1 cellular context compared by ENCODE assay signal in the genomic region with DNA sequence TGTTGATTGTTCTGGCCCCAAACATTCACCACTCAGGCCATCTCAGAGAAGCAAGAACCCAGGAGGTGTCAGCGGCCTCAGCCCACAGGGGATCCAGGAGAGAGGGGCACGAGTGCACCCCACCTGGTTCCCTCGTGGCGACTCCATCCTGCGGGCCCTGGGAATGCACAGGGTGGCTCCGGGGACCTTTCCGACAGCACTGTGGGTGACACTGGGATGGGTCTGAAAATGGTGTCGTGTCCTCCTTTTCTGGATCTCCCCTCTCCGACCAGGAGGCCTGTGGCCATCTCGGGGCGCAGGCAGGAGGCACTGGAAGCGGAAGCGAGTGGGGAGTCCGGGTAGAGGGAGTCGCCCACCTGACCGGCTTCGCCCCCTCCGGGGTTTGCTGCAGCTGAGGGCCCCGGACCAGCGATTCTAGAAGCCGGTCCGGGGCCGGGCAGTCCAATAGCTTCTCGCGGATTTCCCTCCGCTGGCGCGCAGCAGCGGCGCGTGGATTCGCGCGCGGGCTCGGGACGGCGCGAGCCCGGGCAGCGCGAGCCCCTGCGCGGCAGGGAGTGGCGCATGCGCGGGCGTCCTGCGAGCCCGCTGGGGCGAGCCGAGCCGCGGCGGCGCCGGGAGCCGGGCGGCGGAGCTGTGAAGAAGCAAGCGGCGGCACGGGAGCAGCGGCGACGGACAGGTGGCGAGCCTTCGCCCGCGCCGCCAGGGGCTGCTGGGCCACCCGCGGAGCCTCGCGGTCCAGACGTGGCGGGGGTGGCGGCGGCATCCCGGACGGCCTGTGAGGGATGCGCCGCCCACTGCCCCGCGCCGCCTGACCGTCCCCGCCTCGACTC.
TF ChIP-seq lines count a peak whose summit lies in the region.

A gene with protein sequence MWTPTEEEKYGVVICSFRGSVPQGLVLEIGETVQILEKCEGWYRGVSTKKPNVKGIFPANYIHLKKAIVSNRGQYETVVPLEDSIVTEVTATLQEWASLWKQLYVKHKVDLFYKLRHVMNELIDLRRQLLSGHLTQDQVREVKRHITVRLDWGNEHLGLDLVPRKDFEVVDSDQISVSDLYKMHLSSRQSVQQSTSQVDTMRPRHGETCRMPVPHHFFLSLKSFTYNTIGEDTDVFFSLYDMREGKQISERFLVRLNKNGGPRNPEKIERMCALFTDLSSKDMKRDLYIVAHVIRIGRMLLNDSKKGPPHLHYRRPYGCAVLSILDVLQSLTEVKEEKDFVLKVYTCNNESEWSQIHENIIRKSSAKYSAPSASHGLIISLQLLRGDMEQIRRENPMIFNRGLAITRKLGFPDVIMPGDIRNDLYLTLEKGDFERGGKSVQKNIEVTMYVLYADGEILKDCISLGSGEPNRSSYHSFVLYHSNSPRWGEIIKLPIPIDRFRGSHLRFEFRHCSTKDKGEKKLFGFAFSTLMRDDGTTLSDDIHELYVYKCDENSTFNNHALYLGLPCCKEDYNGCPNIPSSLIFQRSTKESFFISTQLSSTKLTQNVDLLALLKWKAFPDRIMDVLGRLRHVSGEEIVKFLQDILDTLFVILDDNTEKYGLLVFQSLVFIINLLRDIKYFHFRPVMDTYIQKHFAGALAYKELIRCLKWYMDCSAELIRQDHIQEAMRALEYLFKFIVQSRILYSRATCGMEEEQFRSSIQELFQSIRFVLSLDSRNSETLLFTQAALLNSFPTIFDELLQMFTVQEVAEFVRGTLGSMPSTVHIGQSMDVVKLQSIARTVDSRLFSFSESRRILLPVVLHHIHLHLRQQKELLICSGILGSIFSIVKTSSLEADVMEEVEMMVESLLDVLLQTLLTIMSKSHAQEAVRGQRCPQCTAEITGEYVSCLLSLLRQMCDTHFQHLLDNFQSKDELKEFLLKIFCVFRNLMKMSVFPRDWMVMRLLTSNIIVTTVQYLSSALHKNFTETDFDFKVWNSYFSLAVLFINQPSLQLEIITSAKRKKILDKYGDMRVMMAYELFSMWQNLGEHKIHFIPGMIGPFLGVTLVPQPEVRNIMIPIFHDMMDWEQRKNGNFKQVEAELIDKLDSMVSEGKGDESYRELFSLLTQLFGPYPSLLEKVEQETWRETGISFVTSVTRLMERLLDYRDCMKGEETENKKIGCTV (N-terminal part only) (plus strand): TSS at position 579 of the 830 bp plus-strand sequence. CDS start 337 bp downstream, outside the sequence.

TF ChIP-seq in WTC11, 78 proteins besides CTCF, POLR2A, EP300 and RAD21 (continued from another document and continues in another):
- TF ChIP-seq, protein P1, sequence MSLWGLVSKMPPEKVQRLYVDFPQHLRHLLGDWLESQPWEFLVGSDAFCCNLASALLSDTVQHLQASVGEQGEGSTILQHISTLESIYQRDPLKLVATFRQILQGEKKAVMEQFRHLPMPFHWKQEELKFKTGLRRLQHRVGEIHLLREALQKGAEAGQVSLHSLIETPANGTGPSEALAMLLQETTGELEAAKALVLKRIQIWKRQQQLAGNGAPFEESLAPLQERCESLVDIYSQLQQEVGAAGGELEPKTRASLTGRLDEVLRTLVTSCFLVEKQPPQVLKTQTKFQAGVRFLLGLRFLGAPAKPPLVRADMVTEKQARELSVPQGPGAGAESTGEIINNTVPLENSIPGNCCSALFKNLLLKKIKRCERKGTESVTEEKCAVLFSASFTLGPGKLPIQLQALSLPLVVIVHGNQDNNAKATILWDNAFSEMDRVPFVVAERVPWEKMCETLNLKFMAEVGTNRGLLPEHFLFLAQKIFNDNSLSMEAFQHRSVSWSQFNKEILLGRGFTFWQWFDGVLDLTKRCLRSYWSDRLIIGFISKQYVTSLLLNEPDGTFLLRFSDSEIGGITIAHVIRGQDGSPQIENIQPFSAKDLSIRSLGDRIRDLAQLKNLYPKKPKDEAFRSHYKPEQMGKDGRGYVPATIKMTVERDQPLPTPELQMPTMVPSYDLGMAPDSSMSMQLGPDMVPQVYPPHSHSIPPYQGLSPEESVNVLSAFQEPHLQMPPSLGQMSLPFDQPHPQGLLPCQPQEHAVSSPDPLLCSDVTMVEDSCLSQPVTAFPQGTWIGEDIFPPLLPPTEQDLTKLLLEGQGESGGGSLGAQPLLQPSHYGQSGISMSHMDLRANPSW (CRISPR knock-in tag; conservative IDR thresholded peaks at IDR 0.05; ENCODE audit: low read depth), result no peak
- TF ChIP-seq, protein P2, sequence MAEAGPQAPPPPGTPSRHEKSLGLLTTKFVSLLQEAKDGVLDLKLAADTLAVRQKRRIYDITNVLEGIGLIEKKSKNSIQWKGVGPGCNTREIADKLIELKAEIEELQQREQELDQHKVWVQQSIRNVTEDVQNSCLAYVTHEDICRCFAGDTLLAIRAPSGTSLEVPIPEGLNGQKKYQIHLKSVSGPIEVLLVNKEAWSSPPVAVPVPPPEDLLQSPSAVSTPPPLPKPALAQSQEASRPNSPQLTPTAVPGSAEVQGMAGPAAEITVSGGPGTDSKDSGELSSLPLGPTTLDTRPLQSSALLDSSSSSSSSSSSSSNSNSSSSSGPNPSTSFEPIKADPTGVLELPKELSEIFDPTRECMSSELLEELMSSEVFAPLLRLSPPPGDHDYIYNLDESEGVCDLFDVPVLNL (CRISPR knock-in tag; IDR thresholded peaks at IDR 0.05; ENCODE audit: borderline replicate concordance, low read depth), result peak; percentile 61; the same call in 1 of the 2 replicates
- TF ChIP-seq IRF2 (CRISPR knock-in tag; IDR thresholded peaks at IDR 0.05; ENCODE audit: borderline replicate concordance, low read depth), result no peak
- TF ChIP-seq, protein P3, sequence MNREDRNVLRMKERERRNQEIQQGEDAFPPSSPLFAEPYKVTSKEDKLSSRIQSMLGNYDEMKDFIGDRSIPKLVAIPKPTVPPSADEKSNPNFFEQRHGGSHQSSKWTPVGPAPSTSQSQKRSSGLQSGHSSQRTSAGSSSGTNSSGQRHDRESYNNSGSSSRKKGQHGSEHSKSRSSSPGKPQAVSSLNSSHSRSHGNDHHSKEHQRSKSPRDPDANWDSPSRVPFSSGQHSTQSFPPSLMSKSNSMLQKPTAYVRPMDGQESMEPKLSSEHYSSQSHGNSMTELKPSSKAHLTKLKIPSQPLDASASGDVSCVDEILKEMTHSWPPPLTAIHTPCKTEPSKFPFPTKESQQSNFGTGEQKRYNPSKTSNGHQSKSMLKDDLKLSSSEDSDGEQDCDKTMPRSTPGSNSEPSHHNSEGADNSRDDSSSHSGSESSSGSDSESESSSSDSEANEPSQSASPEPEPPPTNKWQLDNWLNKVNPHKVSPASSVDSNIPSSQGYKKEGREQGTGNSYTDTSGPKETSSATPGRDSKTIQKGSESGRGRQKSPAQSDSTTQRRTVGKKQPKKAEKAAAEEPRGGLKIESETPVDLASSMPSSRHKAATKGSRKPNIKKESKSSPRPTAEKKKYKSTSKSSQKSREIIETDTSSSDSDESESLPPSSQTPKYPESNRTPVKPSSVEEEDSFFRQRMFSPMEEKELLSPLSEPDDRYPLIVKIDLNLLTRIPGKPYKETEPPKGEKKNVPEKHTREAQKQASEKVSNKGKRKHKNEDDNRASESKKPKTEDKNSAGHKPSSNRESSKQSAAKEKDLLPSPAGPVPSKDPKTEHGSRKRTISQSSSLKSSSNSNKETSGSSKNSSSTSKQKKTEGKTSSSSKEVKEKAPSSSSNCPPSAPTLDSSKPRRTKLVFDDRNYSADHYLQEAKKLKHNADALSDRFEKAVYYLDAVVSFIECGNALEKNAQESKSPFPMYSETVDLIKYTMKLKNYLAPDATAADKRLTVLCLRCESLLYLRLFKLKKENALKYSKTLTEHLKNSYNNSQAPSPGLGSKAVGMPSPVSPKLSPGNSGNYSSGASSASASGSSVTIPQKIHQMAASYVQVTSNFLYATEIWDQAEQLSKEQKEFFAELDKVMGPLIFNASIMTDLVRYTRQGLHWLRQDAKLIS (CRISPR knock-in tag; IDR thresholded peaks at IDR 0.05; ENCODE audit: borderline replicate concordance), result no peak
- TF ChIP-seq ATF1 (CRISPR knock-in tag; IDR thresholded peaks at IDR 0.05), result no peak
- TF ChIP-seq, protein P4, sequence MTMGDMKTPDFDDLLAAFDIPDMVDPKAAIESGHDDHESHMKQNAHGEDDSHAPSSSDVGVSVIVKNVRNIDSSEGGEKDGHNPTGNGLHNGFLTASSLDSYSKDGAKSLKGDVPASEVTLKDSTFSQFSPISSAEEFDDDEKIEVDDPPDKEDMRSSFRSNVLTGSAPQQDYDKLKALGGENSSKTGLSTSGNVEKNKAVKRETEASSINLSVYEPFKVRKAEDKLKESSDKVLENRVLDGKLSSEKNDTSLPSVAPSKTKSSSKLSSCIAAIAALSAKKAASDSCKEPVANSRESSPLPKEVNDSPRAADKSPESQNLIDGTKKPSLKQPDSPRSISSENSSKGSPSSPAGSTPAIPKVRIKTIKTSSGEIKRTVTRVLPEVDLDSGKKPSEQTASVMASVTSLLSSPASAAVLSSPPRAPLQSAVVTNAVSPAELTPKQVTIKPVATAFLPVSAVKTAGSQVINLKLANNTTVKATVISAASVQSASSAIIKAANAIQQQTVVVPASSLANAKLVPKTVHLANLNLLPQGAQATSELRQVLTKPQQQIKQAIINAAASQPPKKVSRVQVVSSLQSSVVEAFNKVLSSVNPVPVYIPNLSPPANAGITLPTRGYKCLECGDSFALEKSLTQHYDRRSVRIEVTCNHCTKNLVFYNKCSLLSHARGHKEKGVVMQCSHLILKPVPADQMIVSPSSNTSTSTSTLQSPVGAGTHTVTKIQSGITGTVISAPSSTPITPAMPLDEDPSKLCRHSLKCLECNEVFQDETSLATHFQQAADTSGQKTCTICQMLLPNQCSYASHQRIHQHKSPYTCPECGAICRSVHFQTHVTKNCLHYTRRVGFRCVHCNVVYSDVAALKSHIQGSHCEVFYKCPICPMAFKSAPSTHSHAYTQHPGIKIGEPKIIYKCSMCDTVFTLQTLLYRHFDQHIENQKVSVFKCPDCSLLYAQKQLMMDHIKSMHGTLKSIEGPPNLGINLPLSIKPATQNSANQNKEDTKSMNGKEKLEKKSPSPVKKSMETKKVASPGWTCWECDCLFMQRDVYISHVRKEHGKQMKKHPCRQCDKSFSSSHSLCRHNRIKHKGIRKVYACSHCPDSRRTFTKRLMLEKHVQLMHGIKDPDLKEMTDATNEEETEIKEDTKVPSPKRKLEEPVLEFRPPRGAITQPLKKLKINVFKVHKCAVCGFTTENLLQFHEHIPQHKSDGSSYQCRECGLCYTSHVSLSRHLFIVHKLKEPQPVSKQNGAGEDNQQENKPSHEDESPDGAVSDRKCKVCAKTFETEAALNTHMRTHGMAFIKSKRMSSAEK (CRISPR knock-in tag; IDR thresholded peaks at IDR 0.05; ENCODE audit: borderline replicate concordance), result no peak
- no peak for TF ChIP-seq RORB (CRISPR knock-in tag; IDR thresholded peaks at IDR 0.05)
- no peak for TF ChIP-seq GABPB1 (CRISPR knock-in tag; IDR thresholded peaks at IDR 0.05)
- no peak for TF ChIP-seq ZNF423 (CRISPR knock-in tag; IDR thresholded peaks at IDR 0.05)
- TF ChIP-seq SOX15 (CRISPR knock-in tag; IDR thresholded peaks at IDR 0.05), result no peak
- TF ChIP-seq ZNF263 (CRISPR knock-in tag; IDR thresholded peaks at IDR 0.05; ENCODE audit: low read depth), result no peak
- TF ChIP-seq, protein P5, sequence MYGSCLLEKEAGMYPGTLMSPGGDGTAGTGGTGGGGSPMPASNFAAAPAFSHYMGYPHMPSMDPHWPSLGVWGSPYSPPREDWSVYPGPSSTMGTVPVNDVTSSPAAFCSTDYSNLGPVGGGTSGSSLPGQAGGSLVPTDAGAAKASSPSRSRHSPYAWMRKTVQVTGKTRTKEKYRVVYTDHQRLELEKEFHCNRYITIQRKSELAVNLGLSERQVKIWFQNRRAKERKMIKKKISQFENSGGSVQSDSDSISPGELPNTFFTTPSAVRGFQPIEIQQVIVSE (CRISPR knock-in tag; IDR thresholded peaks at IDR 0.05; ENCODE audit: borderline replicate concordance), result no peak
- TF ChIP-seq CBFB (CRISPR knock-in tag; IDR thresholded peaks at IDR 0.05; ENCODE audit: low read depth), result no peak
- TF ChIP-seq FOXP1 (CRISPR knock-in tag; IDR thresholded peaks at IDR 0.05; ENCODE audit: borderline replicate concordance), result peak; percentile 22; the same call in 1 of the 2 replicates
- 0 out of 2 replicates have a peak, but pooled peaks have one; percentile 11 for TF ChIP-seq CREM (CRISPR knock-in tag; IDR thresholded peaks at IDR 0.05)
- TF ChIP-seq, protein P6, sequence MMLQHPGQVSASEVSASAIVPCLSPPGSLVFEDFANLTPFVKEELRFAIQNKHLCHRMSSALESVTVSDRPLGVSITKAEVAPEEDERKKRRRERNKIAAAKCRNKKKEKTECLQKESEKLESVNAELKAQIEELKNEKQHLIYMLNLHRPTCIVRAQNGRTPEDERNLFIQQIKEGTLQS (CRISPR knock-in tag; conservative IDR thresholded peaks at IDR 0.05), result no peak
- TF ChIP-seq NR3C1 (CRISPR knock-in tag; conservative IDR thresholded peaks at IDR 0.05; ENCODE audit: low read depth), result 0 out of 2 replicates have a peak, but pooled peaks have one; percentile 22
- TF ChIP-seq, protein P7, sequence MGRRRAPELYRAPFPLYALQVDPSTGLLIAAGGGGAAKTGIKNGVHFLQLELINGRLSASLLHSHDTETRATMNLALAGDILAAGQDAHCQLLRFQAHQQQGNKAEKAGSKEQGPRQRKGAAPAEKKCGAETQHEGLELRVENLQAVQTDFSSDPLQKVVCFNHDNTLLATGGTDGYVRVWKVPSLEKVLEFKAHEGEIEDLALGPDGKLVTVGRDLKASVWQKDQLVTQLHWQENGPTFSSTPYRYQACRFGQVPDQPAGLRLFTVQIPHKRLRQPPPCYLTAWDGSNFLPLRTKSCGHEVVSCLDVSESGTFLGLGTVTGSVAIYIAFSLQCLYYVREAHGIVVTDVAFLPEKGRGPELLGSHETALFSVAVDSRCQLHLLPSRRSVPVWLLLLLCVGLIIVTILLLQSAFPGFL (CRISPR knock-in tag; IDR thresholded peaks at IDR 0.05; ENCODE audit: borderline replicate concordance), result no peak
- TF ChIP-seq SMAD3 (CRISPR knock-in tag; IDR thresholded peaks at IDR 0.05; ENCODE audit: borderline replicate concordance), result no peak
- no peak for TF ChIP-seq ZNF232 (CRISPR knock-in tag; IDR thresholded peaks at IDR 0.05)
- TF ChIP-seq, protein P8, sequence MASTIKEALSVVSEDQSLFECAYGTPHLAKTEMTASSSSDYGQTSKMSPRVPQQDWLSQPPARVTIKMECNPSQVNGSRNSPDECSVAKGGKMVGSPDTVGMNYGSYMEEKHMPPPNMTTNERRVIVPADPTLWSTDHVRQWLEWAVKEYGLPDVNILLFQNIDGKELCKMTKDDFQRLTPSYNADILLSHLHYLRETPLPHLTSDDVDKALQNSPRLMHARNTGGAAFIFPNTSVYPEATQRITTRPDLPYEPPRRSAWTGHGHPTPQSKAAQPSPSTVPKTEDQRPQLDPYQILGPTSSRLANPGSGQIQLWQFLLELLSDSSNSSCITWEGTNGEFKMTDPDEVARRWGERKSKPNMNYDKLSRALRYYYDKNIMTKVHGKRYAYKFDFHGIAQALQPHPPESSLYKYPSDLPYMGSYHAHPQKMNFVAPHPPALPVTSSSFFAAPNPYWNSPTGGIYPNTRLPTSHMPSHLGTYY (CRISPR knock-in tag; IDR thresholded peaks at IDR 0.05), result no peak
- TF ChIP-seq JAZF1 (CRISPR knock-in tag; IDR thresholded peaks at IDR 0.05), result no peak
- TF ChIP-seq PRRX2 (CRISPR knock-in tag; IDR thresholded peaks at IDR 0.05), result no peak
- TF ChIP-seq ELF4 (CRISPR knock-in tag; IDR thresholded peaks at IDR 0.05; ENCODE audit: low read depth), result no peak
- TF ChIP-seq GTF2I (CRISPR knock-in tag; conservative IDR thresholded peaks at IDR 0.05), result no peak
- TF ChIP-seq, protein P9, sequence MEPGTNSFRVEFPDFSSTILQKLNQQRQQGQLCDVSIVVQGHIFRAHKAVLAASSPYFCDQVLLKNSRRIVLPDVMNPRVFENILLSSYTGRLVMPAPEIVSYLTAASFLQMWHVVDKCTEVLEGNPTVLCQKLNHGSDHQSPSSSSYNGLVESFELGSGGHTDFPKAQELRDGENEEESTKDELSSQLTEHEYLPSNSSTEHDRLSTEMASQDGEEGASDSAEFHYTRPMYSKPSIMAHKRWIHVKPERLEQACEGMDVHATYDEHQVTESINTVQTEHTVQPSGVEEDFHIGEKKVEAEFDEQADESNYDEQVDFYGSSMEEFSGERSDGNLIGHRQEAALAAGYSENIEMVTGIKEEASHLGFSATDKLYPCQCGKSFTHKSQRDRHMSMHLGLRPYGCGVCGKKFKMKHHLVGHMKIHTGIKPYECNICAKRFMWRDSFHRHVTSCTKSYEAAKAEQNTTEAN (CRISPR knock-in tag; IDR thresholded peaks at IDR 0.05), result no peak
- TF ChIP-seq TEAD4 (CRISPR knock-in tag; IDR thresholded peaks at IDR 0.05), result no peak
- TF ChIP-seq ZNF671 (CRISPR knock-in tag; IDR thresholded peaks at IDR 0.05), result no peak
